Comparison of ENCODE assay signal across 1 cellular context in genomic region chr21:36164427-36164784, GRCh38.
A peak's percentile ranks its signal among the peaks of the same experiment; 100 is the strongest.
TF ChIP-seq lines count a peak whose summit lies in the region.

No MANE protein-coding gene starts in this region.

TF ChIP-seq in HepG2, 621 proteins besides CTCF, POLR2A, EP300 and RAD21 (continued from another document and continues in another):
- TF ChIP-seq GMEB1 (CRISPR knock-in tag; IDR thresholded peaks at IDR 0.05; ENCODE audit: borderline replicate concordance), result no peak
- TF ChIP-seq PHF21A (CRISPR knock-in tag; IDR thresholded peaks at IDR 0.05), result no peak; the same call in 1 of the 2 replicates
- no peak for TF ChIP-seq GRHL1 (CRISPR knock-in tag; conservative IDR thresholded peaks at IDR 0.05)
- peak; percentile 53 for TF ChIP-seq MED1 (CRISPR knock-in tag; IDR thresholded peaks at IDR 0.05)
- 0 out of 2 replicates have a peak, but pooled peaks have one; percentile 13 for TF ChIP-seq ONECUT2 (CRISPR knock-in tag; IDR thresholded peaks at IDR 0.05)
- TF ChIP-seq THAP9 (CRISPR knock-in tag; IDR thresholded peaks at IDR 0.05; ENCODE audit: borderline replicate concordance), result no peak
- TF ChIP-seq ZBTB25 (CRISPR knock-in tag; IDR thresholded peaks at IDR 0.05), result no peak; the same call in 1 of the 2 replicates
- TF ChIP-seq TFAP4 (IDR thresholded peaks at IDR 0.05; ENCODE audit: borderline replicate concordance, low read depth), result peak; percentile 38; the same call in 1 of the 2 replicates
- TF ChIP-seq THYN1 (CRISPR knock-in tag; IDR thresholded peaks at IDR 0.05; ENCODE audit: borderline replicate concordance, low read depth), result no peak
- TF ChIP-seq ZNF460 (CRISPR knock-in tag; IDR thresholded peaks at IDR 0.05; ENCODE audit: borderline replicate concordance), result no peak
- peak; percentile 88; the same call in 1 of the 2 replicates for TF ChIP-seq ZBED4 (CRISPR knock-in tag; IDR thresholded peaks at IDR 0.05; ENCODE audit: borderline replicate concordance)
- TF ChIP-seq ZNF335 (CRISPR knock-in tag; IDR thresholded peaks at IDR 0.05), result no peak
- TF ChIP-seq, protein P1, sequence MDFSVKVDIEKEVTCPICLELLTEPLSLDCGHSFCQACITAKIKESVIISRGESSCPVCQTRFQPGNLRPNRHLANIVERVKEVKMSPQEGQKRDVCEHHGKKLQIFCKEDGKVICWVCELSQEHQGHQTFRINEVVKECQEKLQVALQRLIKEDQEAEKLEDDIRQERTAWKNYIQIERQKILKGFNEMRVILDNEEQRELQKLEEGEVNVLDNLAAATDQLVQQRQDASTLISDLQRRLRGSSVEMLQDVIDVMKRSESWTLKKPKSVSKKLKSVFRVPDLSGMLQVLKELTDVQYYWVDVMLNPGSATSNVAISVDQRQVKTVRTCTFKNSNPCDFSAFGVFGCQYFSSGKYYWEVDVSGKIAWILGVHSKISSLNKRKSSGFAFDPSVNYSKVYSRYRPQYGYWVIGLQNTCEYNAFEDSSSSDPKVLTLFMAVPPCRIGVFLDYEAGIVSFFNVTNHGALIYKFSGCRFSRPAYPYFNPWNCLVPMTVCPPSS (IDR thresholded peaks at IDR 0.05), result no peak
- TF ChIP-seq, protein P2, sequence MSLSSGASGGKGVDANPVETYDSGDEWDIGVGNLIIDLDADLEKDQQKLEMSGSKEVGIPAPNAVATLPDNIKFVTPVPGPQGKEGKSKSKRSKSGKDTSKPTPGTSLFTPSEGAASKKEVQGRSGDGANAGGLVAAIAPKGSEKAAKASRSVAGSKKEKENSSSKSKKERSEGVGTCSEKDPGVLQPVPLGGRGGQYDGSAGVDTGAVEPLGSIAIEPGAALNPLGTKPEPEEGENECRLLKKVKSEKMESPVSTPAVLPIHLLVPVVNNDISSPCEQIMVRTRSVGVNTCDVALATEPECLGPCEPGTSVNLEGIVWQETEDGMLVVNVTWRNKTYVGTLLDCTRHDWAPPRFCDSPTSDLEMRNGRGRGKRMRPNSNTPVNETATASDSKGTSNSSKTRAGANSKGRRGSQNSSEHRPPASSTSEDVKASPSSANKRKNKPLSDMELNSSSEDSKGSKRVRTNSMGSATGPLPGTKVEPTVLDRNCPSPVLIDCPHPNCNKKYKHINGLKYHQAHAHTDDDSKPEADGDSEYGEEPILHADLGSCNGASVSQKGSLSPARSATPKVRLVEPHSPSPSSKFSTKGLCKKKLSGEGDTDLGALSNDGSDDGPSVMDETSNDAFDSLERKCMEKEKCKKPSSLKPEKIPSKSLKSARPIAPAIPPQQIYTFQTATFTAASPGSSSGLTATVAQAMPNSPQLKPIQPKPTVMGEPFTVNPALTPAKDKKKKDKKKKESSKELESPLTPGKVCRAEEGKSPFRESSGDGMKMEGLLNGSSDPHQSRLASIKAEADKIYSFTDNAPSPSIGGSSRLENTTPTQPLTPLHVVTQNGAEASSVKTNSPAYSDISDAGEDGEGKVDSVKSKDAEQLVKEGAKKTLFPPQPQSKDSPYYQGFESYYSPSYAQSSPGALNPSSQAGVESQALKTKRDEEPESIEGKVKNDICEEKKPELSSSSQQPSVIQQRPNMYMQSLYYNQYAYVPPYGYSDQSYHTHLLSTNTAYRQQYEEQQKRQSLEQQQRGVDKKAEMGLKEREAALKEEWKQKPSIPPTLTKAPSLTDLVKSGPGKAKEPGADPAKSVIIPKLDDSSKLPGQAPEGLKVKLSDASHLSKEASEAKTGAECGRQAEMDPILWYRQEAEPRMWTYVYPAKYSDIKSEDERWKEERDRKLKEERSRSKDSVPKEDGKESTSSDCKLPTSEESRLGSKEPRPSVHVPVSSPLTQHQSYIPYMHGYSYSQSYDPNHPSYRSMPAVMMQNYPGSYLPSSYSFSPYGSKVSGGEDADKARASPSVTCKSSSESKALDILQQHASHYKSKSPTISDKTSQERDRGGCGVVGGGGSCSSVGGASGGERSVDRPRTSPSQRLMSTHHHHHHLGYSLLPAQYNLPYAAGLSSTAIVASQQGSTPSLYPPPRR (CRISPR knock-in tag; IDR thresholded peaks at IDR 0.05; ENCODE audit: borderline replicate concordance), result no peak
- no peak for TF ChIP-seq ZNF430 (CRISPR knock-in tag; IDR thresholded peaks at IDR 0.05)
- no peak for TF ChIP-seq GLI4 (CRISPR knock-in tag; IDR thresholded peaks at IDR 0.05; ENCODE audit: borderline replicate concordance)
- TF ChIP-seq HNF4A (CRISPR knock-in tag; IDR thresholded peaks at IDR 0.05), result 0 out of 2 replicates have a peak, but pooled peaks have one; percentile 28
- TF ChIP-seq, protein P3, sequence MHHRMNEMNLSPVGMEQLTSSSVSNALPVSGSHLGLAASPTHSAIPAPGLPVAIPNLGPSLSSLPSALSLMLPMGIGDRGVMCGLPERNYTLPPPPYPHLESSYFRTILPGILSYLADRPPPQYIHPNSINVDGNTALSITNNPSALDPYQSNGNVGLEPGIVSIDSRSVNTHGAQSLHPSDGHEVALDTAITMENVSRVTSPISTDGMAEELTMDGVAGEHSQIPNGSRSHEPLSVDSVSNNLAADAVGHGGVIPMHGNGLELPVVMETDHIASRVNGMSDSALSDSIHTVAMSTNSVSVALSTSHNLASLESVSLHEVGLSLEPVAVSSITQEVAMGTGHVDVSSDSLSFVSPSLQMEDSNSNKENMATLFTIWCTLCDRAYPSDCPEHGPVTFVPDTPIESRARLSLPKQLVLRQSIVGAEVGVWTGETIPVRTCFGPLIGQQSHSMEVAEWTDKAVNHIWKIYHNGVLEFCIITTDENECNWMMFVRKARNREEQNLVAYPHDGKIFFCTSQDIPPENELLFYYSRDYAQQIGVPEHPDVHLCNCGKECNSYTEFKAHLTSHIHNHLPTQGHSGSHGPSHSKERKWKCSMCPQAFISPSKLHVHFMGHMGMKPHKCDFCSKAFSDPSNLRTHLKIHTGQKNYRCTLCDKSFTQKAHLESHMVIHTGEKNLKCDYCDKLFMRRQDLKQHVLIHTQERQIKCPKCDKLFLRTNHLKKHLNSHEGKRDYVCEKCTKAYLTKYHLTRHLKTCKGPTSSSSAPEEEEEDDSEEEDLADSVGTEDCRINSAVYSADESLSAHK (CRISPR knock-in tag; IDR thresholded peaks at IDR 0.05; ENCODE audit: borderline replicate concordance), result no peak
- TF ChIP-seq, protein P4, sequence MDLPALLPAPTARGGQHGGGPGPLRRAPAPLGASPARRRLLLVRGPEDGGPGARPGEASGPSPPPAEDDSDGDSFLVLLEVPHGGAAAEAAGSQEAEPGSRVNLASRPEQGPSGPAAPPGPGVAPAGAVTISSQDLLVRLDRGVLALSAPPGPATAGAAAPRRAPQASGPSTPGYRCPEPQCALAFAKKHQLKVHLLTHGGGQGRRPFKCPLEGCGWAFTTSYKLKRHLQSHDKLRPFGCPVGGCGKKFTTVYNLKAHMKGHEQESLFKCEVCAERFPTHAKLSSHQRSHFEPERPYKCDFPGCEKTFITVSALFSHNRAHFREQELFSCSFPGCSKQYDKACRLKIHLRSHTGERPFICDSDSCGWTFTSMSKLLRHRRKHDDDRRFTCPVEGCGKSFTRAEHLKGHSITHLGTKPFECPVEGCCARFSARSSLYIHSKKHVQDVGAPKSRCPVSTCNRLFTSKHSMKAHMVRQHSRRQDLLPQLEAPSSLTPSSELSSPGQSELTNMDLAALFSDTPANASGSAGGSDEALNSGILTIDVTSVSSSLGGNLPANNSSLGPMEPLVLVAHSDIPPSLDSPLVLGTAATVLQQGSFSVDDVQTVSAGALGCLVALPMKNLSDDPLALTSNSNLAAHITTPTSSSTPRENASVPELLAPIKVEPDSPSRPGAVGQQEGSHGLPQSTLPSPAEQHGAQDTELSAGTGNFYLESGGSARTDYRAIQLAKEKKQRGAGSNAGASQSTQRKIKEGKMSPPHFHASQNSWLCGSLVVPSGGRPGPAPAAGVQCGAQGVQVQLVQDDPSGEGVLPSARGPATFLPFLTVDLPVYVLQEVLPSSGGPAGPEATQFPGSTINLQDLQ (CRISPR knock-in tag; IDR thresholded peaks at IDR 0.05), result no peak
- TF ChIP-seq BRF2 (CRISPR knock-in tag; IDR thresholded peaks at IDR 0.05), result no peak
- no peak for TF ChIP-seq ZNF629 (CRISPR knock-in tag; conservative IDR thresholded peaks at IDR 0.05)
- TF ChIP-seq SRSF9 (IDR thresholded peaks at IDR 0.05; ENCODE audit: borderline replicate concordance, insufficient read depth, low read depth, low read length, poor library complexity, severe bottlenecking), result no peak
- TF ChIP-seq ZFAT (CRISPR knock-in tag; conservative IDR thresholded peaks at IDR 0.05), result no peak
- no peak for TF ChIP-seq ZNF713 (CRISPR knock-in tag; IDR thresholded peaks at IDR 0.05)
